ENCODE assay signal across 1 cellular context in genomic region chr2:188284251-188284650, GRCh38.
TF ChIP-seq lines count a peak whose summit lies in the region.

No MANE protein-coding gene starts in this region.

TF ChIP-seq in GM12878, 131 proteins besides CTCF, POLR2A, EP300 and RAD21:
- peak; percentile 22; the same call in 1 of the 2 replicates for TF ChIP-seq SPI1 (IDR thresholded peaks at IDR 0.05; ENCODE audit: borderline replicate concordance, insufficient read depth, low read depth, low read length)
